Comparison of ENCODE assay signal across 23 cellular contexts in the genomic region with DNA sequence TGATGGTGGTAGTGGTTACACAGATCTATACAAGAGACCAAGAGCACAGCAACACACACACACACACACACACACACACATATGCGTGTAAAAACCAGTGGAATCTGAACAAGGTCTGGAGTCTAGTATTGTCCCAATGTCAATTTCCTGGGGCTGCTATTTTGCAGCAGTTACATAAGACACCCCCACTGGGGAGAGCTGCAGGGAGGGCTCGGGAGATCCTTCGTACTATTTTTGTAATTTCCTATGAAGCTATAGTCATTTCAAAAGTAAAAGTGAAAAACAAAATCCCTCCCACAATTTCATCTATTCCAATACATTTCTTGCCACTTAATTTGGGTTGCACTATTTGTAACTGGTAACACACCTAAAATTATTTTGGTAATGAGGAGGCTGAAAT.
"Had no signal": no experiment of that assay in that cellular context is flagged by ENCODE, and none has a peak within 500 bp of the region (broad histone marks: within the 10 kb centered on the region; RNA-seq: fewer than 3 reads in every experiment).

No MANE protein-coding gene starts in this region.

- H3K36me3 ChIP-seq: adrenal gland had no signal

- H3K27me3 Mint-ChIP-seq: activated naive CD8-positive, alpha-beta T cell had no signal

- H3K27me3 ChIP-seq: adrenal gland had no signal

- H3K9me3 Mint-ChIP-seq: activated naive CD4-positive, alpha-beta T cell treated with anti-CD3 and anti-CD28 coated beads for 36 hours; activated T-cell treated with anti-CD3 and anti-CD28 coated beads, Interleukin-2, amount 50 U/mL, for 72 hours had no signal

- H3K9me3 ChIP-seq: adrenal gland had no signal

- H3K4me3 ChIP-seq: adrenal gland, SK-N-MC had no signal

- H3K27ac Mint-ChIP-seq: activated naive CD4-positive, alpha-beta T cell treated with anti-CD3 and anti-CD28 coated beads for 36 hours; activated naive CD8-positive, alpha-beta T cell; activated T-cell treated with anti-CD3 and anti-CD28 coated beads, Interleukin-2, amount 50 U/mL, for 72 hours; WTC11 had no signal

- H3K4me3 Mint-ChIP-seq: activated naive CD4-positive, alpha-beta T cell treated with anti-CD3 and anti-CD28 coated beads for 36 hours; activated naive CD8-positive, alpha-beta T cell; WTC11 had no signal

- H3K36me3 Mint-ChIP-seq: WTC11 had no signal

- H3K4me1 ChIP-seq: adrenal gland had no signal

- DNase-seq: activated CD4-positive, CD25-positive, alpha-beta regulatory T cell treated with anti-CD3 and anti-CD28 coated beads, Interleukin-2, amount 50 U/mL, for 72 hours; activated gamma-delta T cell; activated naive CD4-positive, alpha-beta T cell treated with anti-CD3 and anti-CD28 coated beads for 36 hours; activated T-cell treated with anti-CD3 and anti-CD28 coated beads, Interleukin-2, amount 50 U/mL, for 72 hours; adrenal gland; anterior cingulate cortex; cerebellar nuclear complex; MM.1S; NCI-H1092; NCI-H1417; NCI-H1930; NCI-H2171 treated with DMSO at 0.1 percent for 48 hours; NCI-H226; NCI-H526; NCI-H774; NK-92 treated with Interleukin-12 subunit alpha and Interleukin-12 subunit beta, amount 100 ng/mL, for 24 hours; OCI-M1; RPMI8226 had no signal

- H3K27ac ChIP-seq: adrenal gland, SK-N-MC had no signal

- ATAC-seq: activated T-cell treated with anti-CD3 and anti-CD28 coated beads, Interleukin-2, amount 50 U/mL, for 72 hours; Panc1; Right ventricle myocardium inferior; WTC11 had no signal
